Comparison of ENCODE assay signal across 25 cellular contexts in genomic region chr16:50332599-50332998, GRCh38. TPM values are rescaled to one million over a fixed set of nuclear protein-coding genes. Genes with fewer than 3 reads are reported as not detected.
A peak's percentile ranks its signal among the peaks of the same experiment; 100 is the strongest.
DNase-seq lines count a peak whose midpoint lies in the region; ATAC-seq, FAIRE-seq and TF ChIP-seq lines count a peak whose summit lies in the region.
"Had no signal": no experiment of that assay in that cellular context is flagged by ENCODE, and none has a peak within 500 bp of the region (broad histone marks: within the 10 kb centered on the region; RNA-seq: fewer than 3 reads in every experiment).

No MANE protein-coding gene starts in this region.

- H3K27me3 Mint-ChIP-seq in activated T-cell treated with anti-CD3 and anti-CD28 coated beads, Interleukin-2, amount 50 U/mL, for 72 hours (ENCODE audit: low read depth), result no peaks in the 10 kb centered on the region
- no peaks in the 10 kb centered on the region for H3K27me3 Mint-ChIP-seq in activated T-cell treated with anti-CD3 and anti-CD28 coated beads, Interleukin-2, amount 50 U/mL, for 24 hours
- H3K27me3 Mint-ChIP-seq in naive thymus-derived CD4-positive, alpha-beta T cell, result no peaks in the 10 kb centered on the region
- H3K27me3 Mint-ChIP-seq: IgD-negative memory B cell had no signal

- H3K9me3 ChIP-seq in HEK293 (ENCODE audit: control insufficient read depth, insufficient read depth, low read depth, low read length) (no peaks in the 10 kb centered on the region), K562 (replicated peaks; ENCODE audit: control insufficient read depth, insufficient read depth, low read depth, low read length) (no peaks in the 10 kb centered on the region)
- H3K9me3 ChIP-seq in naive thymus-derived CD4-positive, alpha-beta T cell (ENCODE audit: control insufficient read depth in 2 of 3, low read length in 3 of 3), result no peaks in the 10 kb centered on the region
- H3K9me3 ChIP-seq: BE2C had no signal

- CTCF ChIA-PET in HEK293 (lab: Yijun Ruan, JAX) (interaction anchor here (1.0 to 1.2 kb wide), 2 partner anchors 22 to 332 kb away, joined by 4 to 5 read pairs; no protein-coding TSS in a partner anchor), K562 (lab: Yijun Ruan, JAX; ENCODE audit: low intra/inter-chr PET ratio) (no interaction called here)
- CTCF ChIA-PET in naive thymus-derived CD4-positive, alpha-beta T cell (lab: Charles Lee), result interaction anchor here (12.6 kb wide), 1 partner anchor 21 kb away, joined by 203 read pairs; no protein-coding TSS in a partner anchor

- H3K4me3 ChIP-seq in HEK293 (ENCODE audit: low read depth, low read length) (no peak overlapping the region), K562 (no peak overlapping the region)
- H3K4me3 ChIP-seq in naive thymus-derived CD4-positive, alpha-beta T cell (ENCODE audit: low read length), result no peak overlapping the region
- H3K4me3 ChIP-seq: GM23338 had no signal

- TF ChIP-seq RAD21 in K562 (CRISPR knock-in tag; conservative IDR thresholded peaks at IDR 0.05 in 1 of 2, IDR thresholded peaks at IDR 0.05 in 1 of 2), result no peak

- H4K20me1 ChIP-seq in K562 (replicated peaks; ENCODE audit: control insufficient read depth, insufficient read depth, low read length), result no peaks in the 10 kb centered on the region

- H3K27me3 ChIP-seq in K562 (ENCODE audit: control insufficient read depth in 2 of 2, insufficient read depth in 2 of 2, low read length in 2 of 2), result no peaks in the 10 kb centered on the region
- H3K27me3 ChIP-seq in naive thymus-derived CD4-positive, alpha-beta T cell (ENCODE audit: control insufficient read depth in 2 of 2, insufficient read depth in 2 of 2, low read length in 2 of 2), result no peaks in the 10 kb centered on the region
- H3K27me3 ChIP-seq: BE2C had no signal

- H3K36me3 ChIP-seq in HEK293 (ENCODE audit: control insufficient read depth in 2 of 2, insufficient read depth in 1 of 2, low read length in 2 of 2), result peaks cover 11 to 69% of the 10 kb centered on the region in 2 experiments; a peak in 2 of 3 replicates
- H3K36me3 ChIP-seq in K562 (ENCODE audit: control insufficient read depth, insufficient read depth, low read length), result peaks cover 77% of the 10 kb centered on the region
- H3K36me3 ChIP-seq in naive thymus-derived CD4-positive, alpha-beta T cell (ENCODE audit: control insufficient read depth in 2 of 3, insufficient read depth in 3 of 3, low read length in 3 of 3), result peaks cover 6 to 31% (median 7%) of the 10 kb centered on the region in 3 experiments

- TF ChIP-seq CTCF in HEK293 (tag by site-specific recombination; IDR thresholded peaks at IDR 0.05), result no peak
- TF ChIP-seq CTCF in K562 (IDR thresholded peaks at IDR 0.05 in 2 of 3, conservative IDR thresholded peaks at IDR 0.05 in 1 of 3; ENCODE audit: insufficient read depth in 2 of 3, low read depth in 1 of 3, low read length in 3 of 3), result no peak

- BruUV-seq in K562 (replicated peaks; lab: Mats Ljungman, UMichigan), result no TSS peak

- no peak for FAIRE-seq in K562 (lab: Jason Lieb, UNC)

- TF ChIP-seq EP300 in K562 (IDR thresholded peaks at IDR 0.05; ENCODE audit: low read length), result no peak

- no peak overlapping the region for H3K27ac ChIP-seq in HEK293 (ENCODE audit: extremely low read depth, low read depth, low read length)
- H3K27ac ChIP-seq in K562 (ENCODE audit: extremely low read depth, low read depth, low read length), result no peak overlapping the region
- no peak overlapping the region for H3K27ac ChIP-seq in naive thymus-derived CD4-positive, alpha-beta T cell (ENCODE audit: low read depth, low read length)
- H3K27ac ChIP-seq: 22Rv1 had no signal

- intact Hi-C loops in K562 (cut with micrococcal nuclease), result no loop called here
- intact Hi-C loops in naive thymus-derived CD4-positive, alpha-beta T cell (cut with micrococcal nuclease), result no loop called here

- H3K4me1 ChIP-seq in HEK293 (ENCODE audit: control insufficient read depth, insufficient read depth, low read length) (no peaks in the 10 kb centered on the region), K562 (replicated peaks in 1 of 2; ENCODE audit: control insufficient read depth in 2 of 2, insufficient read depth in 2 of 2, low read length in 2 of 2) (peaks cover 6 to 18% of the 10 kb centered on the region in 2 experiments)
- peaks cover 6 to 27% of the 10 kb centered on the region in 2 donors for H3K4me1 ChIP-seq in naive thymus-derived CD4-positive, alpha-beta T cell (ENCODE audit: control insufficient read depth in 2 of 2, insufficient read depth in 2 of 2, low read length in 2 of 2)
- H3K4me1 ChIP-seq: BE2C had no signal

- no peaks in the 10 kb centered on the region for H3K9me1 ChIP-seq in K562 (ENCODE audit: control insufficient read depth, insufficient read depth, low read length)

- H3K36me3 Mint-ChIP-seq in activated T-cell treated with anti-CD3 and anti-CD28 coated beads, Interleukin-2, amount 50 U/mL, for 72 hours (ENCODE audit: insufficient read depth in 2 of 2), result peaks cover 12 to 33% of the 10 kb centered on the region in 2 donors
- peaks cover 88% of the 10 kb centered on the region for H3K36me3 Mint-ChIP-seq in activated T-cell treated with anti-CD3 and anti-CD28 coated beads, Interleukin-2, amount 50 U/mL, for 24 hours (ENCODE audit: low read depth)
- peaks cover 14 to 49% (median 31%) of the 10 kb centered on the region in 5 donors for H3K36me3 Mint-ChIP-seq in naive thymus-derived CD4-positive, alpha-beta T cell

- no peak for ATAC-seq in activated T-cell treated with anti-CD3 and anti-CD28 coated beads, Interleukin-2, amount 50 U/mL, for 72 hours (replicated peaks in 1 of 2)
- ATAC-seq in K562 (no peak), HG02885 (IDR thresholded peaks at IDR 0.05; ENCODE audit: poor library complexity, unreplicated experiment) (no peak)
- ATAC-seq in naive thymus-derived CD4-positive, alpha-beta T cell, result no peak
- ATAC-seq: GM23338, PC-3 had no signal

- no peak for DNase-seq in activated T-cell treated with anti-CD3 and anti-CD28 coated beads, Interleukin-2, amount 50 U/mL, for 72 hours
- DNase-seq in activated T-cell treated with anti-CD3 and anti-CD28 coated beads, Interleukin-2, amount 50 U/mL, for 24 hours, result no peak
- no peak for DNase-seq in K562 (ENCODE audit: extremely low read depth in 1 of 4, low spot score in 3 of 4)
- no peak for DNase-seq in naive thymus-derived CD4-positive, alpha-beta T cell
- no peak for DNase-seq in GM19238 (ENCODE audit: insufficient read length, low spot score)
- DNase-seq in activated CD4-positive, alpha-beta T cell treated with anti-CD3 and anti-CD28 coated beads for 4 hours, result no peak
- DNase-seq: BE2C; DMS53; H9; HFFc6; NCI-H1048; NCI-H1417; NCI-H1694; NCI-H2029 treated with DMSO at 0.1 percent for 48 hours; NCI-H446 treated with DMSO at 0.1 percent for 48 hours; NCI-H526; NCI-H82; NK-92 treated with Interleukin-12 subunit alpha and Interleukin-12 subunit beta, amount 100 ng/mL, for 24 hours; PC-3 had no signal

- no peak overlapping the region for H3K4me3 Mint-ChIP-seq in activated T-cell treated with anti-CD3 and anti-CD28 coated beads, Interleukin-2, amount 50 U/mL, for 72 hours
- no peak overlapping the region for H3K4me3 Mint-ChIP-seq in activated T-cell treated with anti-CD3 and anti-CD28 coated beads, Interleukin-2, amount 50 U/mL, for 24 hours
- peak overlapping the region in 1 of 10 donors; percentile 7 for H3K4me3 Mint-ChIP-seq in naive thymus-derived CD4-positive, alpha-beta T cell
- H3K4me3 Mint-ChIP-seq: CD14-positive monocyte, GM23338, H9, HFFc6 had no signal

- TF ChIP-seq POLR2A in K562 (conservative IDR thresholded peaks at IDR 0.05), result no peak

- WGBS in K562 (ENCODE audit: insufficient coverage, low coverage, missing lambda C conversion rate), result 95% methylated on average over 3 of the region's 3 CpGs

- peaks cover 9% of the 10 kb centered on the region; the same call in 2 of the 3 replicates for H3K79me2 ChIP-seq in K562 (ENCODE audit: control insufficient read depth, insufficient read depth, low read length)

- H3K9me3 Mint-ChIP-seq in activated T-cell treated with anti-CD3 and anti-CD28 coated beads, Interleukin-2, amount 50 U/mL, for 72 hours, result peaks cover 0 to 2% of the 10 kb centered on the region in 2 donors
- no peaks in the 10 kb centered on the region for H3K9me3 Mint-ChIP-seq in activated T-cell treated with anti-CD3 and anti-CD28 coated beads, Interleukin-2, amount 50 U/mL, for 24 hours
- H3K9me3 Mint-ChIP-seq in naive thymus-derived CD4-positive, alpha-beta T cell, result peaks cover 0 to 3% (median 0%) of the 10 kb centered on the region in 11 donors
- H3K9me3 Mint-ChIP-seq: CD14-positive monocyte, GM23338, H9, HFFc6, IgD-negative memory B cell had no signal

- peak overlapping the region; percentile 41 for H3K27ac Mint-ChIP-seq in activated T-cell treated with anti-CD3 and anti-CD28 coated beads, Interleukin-2, amount 50 U/mL, for 72 hours
- no peak overlapping the region for H3K27ac Mint-ChIP-seq in activated T-cell treated with anti-CD3 and anti-CD28 coated beads, Interleukin-2, amount 50 U/mL, for 24 hours
- H3K27ac Mint-ChIP-seq in naive thymus-derived CD4-positive, alpha-beta T cell, result peak overlapping the region in 6 of 9 donors; percentile 22 to 97 (median 65)
- H3K27ac Mint-ChIP-seq: GM23338, H9, HFFc6 had no signal

- no peak overlapping the region for H3K9ac ChIP-seq in K562 (ENCODE audit: insufficient read depth in 1 of 2, low read depth in 2 of 2, low read length in 2 of 2)

- in situ Hi-C loops in K562 (cut with MboI), result no loop called here

- H2AFZ ChIP-seq in K562 (ENCODE audit: low read depth, low read length), result no peak overlapping the region
- H2AFZ ChIP-seq: GM23338 had no signal

- no peak overlapping the region for H3K4me2 ChIP-seq in K562 (ENCODE audit: insufficient read depth, low read length)
- H3K4me2 ChIP-seq: GM23338 had no signal

- POLR2A ChIA-PET in HEK293 (lab: Yijun Ruan, JAX), result no interaction called here
- POLR2A ChIA-PET in K562 (lab: Yijun Ruan, JAX), result interaction anchor here (0.6 kb wide), 1 partner anchor 461 kb away, joined by 3 read pairs; no protein-coding TSS in a partner anchor
- POLR2A ChIA-PET in naive thymus-derived CD4-positive, alpha-beta T cell (lab: Charles Lee), result interaction anchor here (0.7 to 1.2 kb wide), 4 partner anchors 11 to 45 kb away, joined by 3 to 6 read pairs (median 4); no protein-coding TSS in a partner anchor

- H3K4me1 Mint-ChIP-seq in activated T-cell treated with anti-CD3 and anti-CD28 coated beads, Interleukin-2, amount 50 U/mL, for 72 hours (ENCODE audit: low read depth), result peaks cover 51% of the 10 kb centered on the region
- H3K4me1 Mint-ChIP-seq in activated T-cell treated with anti-CD3 and anti-CD28 coated beads, Interleukin-2, amount 50 U/mL, for 24 hours (ENCODE audit: low read depth), result peaks cover 62% of the 10 kb centered on the region
- H3K4me1 Mint-ChIP-seq in naive thymus-derived CD4-positive, alpha-beta T cell, result peaks cover 38 to 61% (median 50%) of the 10 kb centered on the region in 7 donors
- H3K4me1 Mint-ChIP-seq: GM23338 had no signal

RNA-seq across cellular contexts. Expression of gene BRD7, which starts 36.2 kb away (rescaled TPM):
- total RNA-seq in activated T-cell treated with anti-CD3 and anti-CD28 coated beads, Interleukin-2, amount 50 U/mL, for 72 hours, result 10 to 100 TPM; 74.8 to 84.2 TPM
- total RNA-seq in K562 (2011; cell fraction: chromatin; rRNA removed; ENCODE audit: low replicate concordance), result 29.1 and 47.8 TPM in 2 replicates
- total RNA-seq in K562 (2011; cell fraction: nucleolus; rRNA removed), result 16.5 and 17.9 TPM in 2 replicates
- total RNA-seq in K562 (2011; cell fraction: nucleoplasm; rRNA removed), result 26.1 and 42.0 TPM in 2 replicates
- total RNA-seq in K562 (2014; rRNA removed), result 68.7 and 80.5 TPM in 2 replicates
- total RNA-seq in K562 (2014; rRNA removed; fragmentation: Illumina TruSeq; extraction: Trizol), result 101 TPM in 2 replicates
- total RNA-seq in K562 (2015; rRNA removed; fragmentation: Illumina TruSeq; extraction: Trizol), result 82.3 and 90.0 TPM in 2 replicates
- total RNA-seq in K562 (2021), result 67.3 and 68.5 TPM in 2 replicates
- polyA plus RNA-seq in K562 (2011; rRNA removed), result 77.9 and 95.9 TPM in 2 replicates
- 13.9 and 27.6 TPM in 2 replicates for polyA plus RNA-seq in K562 (2011; cell fraction: cytosol; rRNA removed)
- polyA plus RNA-seq in K562 (2011; cell fraction: nucleus; rRNA removed), result 53.1 and 64.2 TPM in 2 replicates
- polyA plus RNA-seq in K562 (2012), result 53.8 and 86.1 TPM in 2 replicates
- 92.4 and 94.7 TPM in 2 replicates for polyA plus RNA-seq in K562 (2014; fragmentation: Illumina TruSeq; extraction: Trizol)
- polyA plus RNA-seq in K562 (2014; fragmentation: Nextera tagmentation; extraction: Ambion mirVana), result 10 to 100 TPM; 20.6 to 26.3 TPM
- polyA plus RNA-seq in K562 (2014; rRNA removed), result 54.7 and 59.7 TPM in 2 replicates
- polyA minus RNA-seq in K562 (2011; rRNA and poly(A)+ RNA removed), result 83.8 and 86.3 TPM in 2 replicates
- 21.9 and 36.5 TPM in 2 replicates for polyA minus RNA-seq in K562 (2011; cell fraction: cytosol; rRNA and poly(A)+ RNA removed)
- polyA minus RNA-seq in K562 (2011; cell fraction: nucleus; rRNA and poly(A)+ RNA removed), result 23.4 and 33.0 TPM in 2 replicates
- total RNA-seq in naive thymus-derived CD4-positive, alpha-beta T cell, result 10 to 100 TPM; 80.9 to 91.1 (median 85.0) TPM
- polyA plus RNA-seq in naive thymus-derived CD4-positive, alpha-beta T cell, result 10 to 100 TPM; 34.5 to 47.3 TPM
